Comparison of ENCODE assay signal across 19 cellular contexts in the genomic region with DNA sequence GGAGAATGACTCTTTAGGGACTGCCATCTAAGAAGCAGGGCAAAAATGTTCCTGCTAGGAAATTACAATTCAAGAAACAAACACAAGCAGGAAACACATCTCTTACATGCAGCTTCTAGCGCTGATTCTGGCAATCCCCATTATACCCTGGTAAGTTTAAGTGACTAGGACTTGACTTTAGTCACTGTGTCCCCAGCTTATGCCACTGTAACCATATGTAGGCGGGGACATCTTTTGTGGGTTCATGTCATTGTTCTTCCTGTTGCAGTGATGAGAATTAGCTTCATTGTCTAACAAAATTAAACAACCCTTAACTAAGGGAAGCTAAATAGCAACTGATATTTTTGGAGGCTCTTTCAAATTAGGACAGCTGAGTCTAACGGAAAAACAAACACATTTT. TPM values are rescaled to one million over a fixed set of nuclear protein-coding genes. Genes with fewer than 3 reads are reported as not detected.
DNase-seq lines count a peak whose midpoint lies in the region; ATAC-seq, FAIRE-seq and TF ChIP-seq lines count a peak whose summit lies in the region.
"Had no signal": no experiment of that assay in that cellular context is flagged by ENCODE, and none has a peak within 500 bp of the region (broad histone marks: within the 10 kb centered on the region; RNA-seq: fewer than 3 reads in every experiment).

No MANE protein-coding gene starts in this region.

- peaks cover 47% of the 10 kb centered on the region for H3K27me3 Mint-ChIP-seq in activated CD4-positive, alpha-beta T cell treated with anti-CD3 and anti-CD28 coated beads, Interleukin-2, amount 10 ng/mL, durations not matched to agents 24 days and 14 days
- H3K27me3 Mint-ChIP-seq in activated CD8-positive, alpha-beta T cell treated with anti-CD3 and anti-CD28 coated beads, Interleukin-2, amount 10 ng/mL, durations not matched to agents 7 days and 5 days (ENCODE audit: low read depth) = peaks cover 46% of the 10 kb centered on the region
- H3K27me3 Mint-ChIP-seq in progenitor cell of endocrine pancreas = peaks cover 47% of the 10 kb centered on the region

- peak; percentile 71 for DNase-seq in activated CD4-positive, alpha-beta T cell treated with anti-CD3 and anti-CD28 coated beads, Interleukin-2, amount 10 ng/mL, durations not matched to agents 24 days and 14 days
- DNase-seq in activated CD4-positive, alpha-beta T cell treated with anti-CD3 and anti-CD28 coated beads for 1 hour = no peak
- DNase-seq in GM12891 (ENCODE audit: insufficient read length, low spot score) (no peak), small intestine (peak; percentile 49), substantia nigra (lab: John Stamatoyannopoulos, UW) (no peak), NCI-H146 (lab: John Stamatoyannopoulos, UW) (no peak), progenitor cell of endocrine pancreas (ENCODE audit: low spot score, unreplicated experiment) (no peak)
- peak; percentile 69 for DNase-seq in activated CD8-positive, alpha-beta T cell treated with anti-CD3 and anti-CD28 coated beads, Interleukin-2, amount 10 ng/mL, durations not matched to agents 7 days and 5 days
- DNase-seq: C1 segment of cervical spinal cord, COR-L47, DMS153, EL, Kasumi-1, NCI-H1417 treated with DMSO at 0.1 percent for 48 hours, NCI-H2107, NCI-H69, PC-9 had no signal

- WGBS in small intestine, 3 donors = 68 to 84% (median 77%) methylated on average over 3 of the region's 3 CpGs

- peaks cover 5% of the 10 kb centered on the region for H3K9me3 Mint-ChIP-seq in activated CD4-positive, alpha-beta T cell treated with anti-CD3 and anti-CD28 coated beads, Interleukin-2, amount 10 ng/mL, durations not matched to agents 24 days and 14 days
- H3K9me3 Mint-ChIP-seq in activated CD8-positive, alpha-beta T cell treated with anti-CD3 and anti-CD28 coated beads, Interleukin-2, amount 10 ng/mL, durations not matched to agents 7 days and 5 days (ENCODE audit: insufficient read depth) = no peaks in the 10 kb centered on the region
- H3K9me3 Mint-ChIP-seq in progenitor cell of endocrine pancreas (ENCODE audit: low read depth) = no peaks in the 10 kb centered on the region

- no peaks in the 10 kb centered on the region for H3K4me1 ChIP-seq in small intestine (ENCODE audit: control insufficient read depth in 2 of 2, insufficient read depth in 1 of 2, low read depth in 1 of 2, low read length in 1 of 2)

- H3K4me1 Mint-ChIP-seq in activated CD4-positive, alpha-beta T cell treated with anti-CD3 and anti-CD28 coated beads, Interleukin-2, amount 10 ng/mL, durations not matched to agents 24 days and 14 days = peaks cover 12% of the 10 kb centered on the region
- peaks cover 33% of the 10 kb centered on the region for H3K4me1 Mint-ChIP-seq in activated CD8-positive, alpha-beta T cell treated with anti-CD3 and anti-CD28 coated beads, Interleukin-2, amount 10 ng/mL, durations not matched to agents 7 days and 5 days (ENCODE audit: low read depth)
- no peaks in the 10 kb centered on the region for H3K4me1 Mint-ChIP-seq in progenitor cell of endocrine pancreas (ENCODE audit: low read depth)

- FAIRE-seq in GM12891 (lab: Jason Lieb, UNC) = peak; percentile 86
- FAIRE-seq in small intestine (lab: Jason Lieb, UNC) = no peak
- FAIRE-seq: A204.1 had no signal

- H3K36me3 Mint-ChIP-seq in activated CD4-positive, alpha-beta T cell treated with anti-CD3 and anti-CD28 coated beads, Interleukin-2, amount 10 ng/mL, durations not matched to agents 24 days and 14 days (ENCODE audit: low read depth) = no peaks in the 10 kb centered on the region
- H3K36me3 Mint-ChIP-seq in activated CD8-positive, alpha-beta T cell treated with anti-CD3 and anti-CD28 coated beads, Interleukin-2, amount 10 ng/mL, durations not matched to agents 7 days and 5 days (ENCODE audit: low read depth) = no peaks in the 10 kb centered on the region
- no peaks in the 10 kb centered on the region for H3K36me3 Mint-ChIP-seq in progenitor cell of endocrine pancreas (ENCODE audit: insufficient read depth)

- intact Hi-C loops in activated CD4-positive, alpha-beta T cell treated with anti-CD3 and anti-CD28 coated beads, Interleukin-2, amount 10 ng/mL, durations not matched to agents 24 days and 14 days (cut with micrococcal nuclease) = no loop called here

- H3K27me3 ChIP-seq in small intestine (ENCODE audit: control insufficient read depth in 2 of 2, insufficient read depth in 2 of 2, low read length in 2 of 2) = peaks cover 0 to 3% of the 10 kb centered on the region in 2 donors

- POLR2A ChIA-PET in activated CD8-positive, alpha-beta T cell treated with anti-CD3 and anti-CD28 coated beads, Interleukin-2, amount 10 ng/mL, durations not matched to agents 7 days and 5 days (lab: Charles Lee) = no interaction called here

- no peak for TF ChIP-seq POLR2A in GM12891 (IDR thresholded peaks at IDR 0.05; ENCODE audit: low read depth, low read length)

- no peak for TF ChIP-seq CTCF in progenitor cell of endocrine pancreas (IDR thresholded peaks at IDR 0.05; ENCODE audit: unreplicated experiment)

- no peak overlapping the region for H3K27ac ChIP-seq in small intestine (ENCODE audit: low read depth in 1 of 2, low read length in 1 of 2)
- H3K27ac ChIP-seq in substantia nigra (ENCODE audit: low read depth, low read length, poor library complexity, severe bottlenecking) = no peak overlapping the region
- H3K27ac ChIP-seq: PC-9 had no signal

- ATAC-seq in activated CD8-positive, alpha-beta T cell treated with anti-CD3 and anti-CD28 coated beads, Interleukin-2, amount 10 ng/mL, durations not matched to agents 7 days and 5 days = peak; percentile 94
- ATAC-seq: HCT116 had no signal

- no peaks in the 10 kb centered on the region for H3K9me3 ChIP-seq in small intestine (ENCODE audit: control insufficient read depth, low read depth)

- H3K4me3 ChIP-seq in small intestine (ENCODE audit: low read depth in 1 of 2, low read length in 2 of 2) = no peak overlapping the region
- H3K4me3 ChIP-seq: PC-9 had no signal

- no peaks in the 10 kb centered on the region for H3K36me3 ChIP-seq in small intestine (ENCODE audit: control insufficient read depth in 2 of 2, insufficient read depth in 2 of 2, low read length in 2 of 2)

- H3K27ac Mint-ChIP-seq in activated CD4-positive, alpha-beta T cell treated with anti-CD3 and anti-CD28 coated beads, Interleukin-2, amount 10 ng/mL, durations not matched to agents 24 days and 14 days = no peak overlapping the region
- peak overlapping the region; percentile 44 for H3K27ac Mint-ChIP-seq in activated CD8-positive, alpha-beta T cell treated with anti-CD3 and anti-CD28 coated beads, Interleukin-2, amount 10 ng/mL, durations not matched to agents 7 days and 5 days
- H3K27ac Mint-ChIP-seq in progenitor cell of endocrine pancreas = no peak overlapping the region

- no peak overlapping the region for H3K4me3 Mint-ChIP-seq in activated CD4-positive, alpha-beta T cell treated with anti-CD3 and anti-CD28 coated beads, Interleukin-2, amount 10 ng/mL, durations not matched to agents 24 days and 14 days
- peak overlapping the region; percentile 39 for H3K4me3 Mint-ChIP-seq in activated CD8-positive, alpha-beta T cell treated with anti-CD3 and anti-CD28 coated beads, Interleukin-2, amount 10 ng/mL, durations not matched to agents 7 days and 5 days
- H3K4me3 Mint-ChIP-seq in progenitor cell of endocrine pancreas (ENCODE audit: low read depth) = no peak overlapping the region

- CTCF ChIA-PET in activated CD8-positive, alpha-beta T cell treated with anti-CD3 and anti-CD28 coated beads, Interleukin-2, amount 10 ng/mL, durations not matched to agents 7 days and 5 days (lab: Charles Lee) = interaction anchor here (0.8 to 1.8 kb wide), 3 partner anchors 109 to 440 kb away, joined by 4 to 6 read pairs (median 4); no protein-coding TSS in a partner anchor

TF ChIP-seq in GM12891, 5 proteins besides CTCF, POLR2A, EP300 and RAD21:
- TF ChIP-seq SPI1 (IDR thresholded peaks at IDR 0.05; ENCODE audit: low read depth, low read length) (no peak), TAF1 (IDR thresholded peaks at IDR 0.05; ENCODE audit: low read depth, low read length) (no peak)

RNA-seq across cellular contexts. Expression of a gene that starts 17.9 kb away (rescaled TPM):
- 0.47 and 1.9 TPM in 2 replicates for total RNA-seq in activated CD4-positive, alpha-beta T cell treated with anti-CD3 and anti-CD28 coated beads, Interleukin-2, amount 10 ng/mL, durations not matched to agents 24 days and 14 days
- 13.4 TPM for polyA plus RNA-seq in GM12891 (2012; ENCODE audit: low read depth, missing spikeins)
- total RNA-seq in activated CD8-positive, alpha-beta T cell treated with anti-CD3 and anti-CD28 coated beads, Interleukin-2, amount 10 ng/mL, durations not matched to agents 7 days and 5 days = 1 to 10 TPM; 4.6 to 4.7 TPM
- 1 to 10 TPM in 2 of 3 donors, not detected in 1; 1.1 to 2.7 TPM for polyA plus RNA-seq in small intestine
- 0.34 and 0.58 TPM in 2 replicates for total RNA-seq in progenitor cell of endocrine pancreas

RNA-seq across cellular contexts. Expression of a gene that starts 47.4 kb away (rescaled TPM):
- 34.5 and 45.1 TPM in 2 replicates for total RNA-seq in activated CD4-positive, alpha-beta T cell treated with anti-CD3 and anti-CD28 coated beads, Interleukin-2, amount 10 ng/mL, durations not matched to agents 24 days and 14 days
- 94.9 TPM for polyA plus RNA-seq in GM12891 (2012; ENCODE audit: low read depth, missing spikeins)
- 100 to 1,000 TPM in 1 of 2 experiments, 10 to 100 TPM in 1; 90.4 to 101 TPM for total RNA-seq in activated CD8-positive, alpha-beta T cell treated with anti-CD3 and anti-CD28 coated beads, Interleukin-2, amount 10 ng/mL, durations not matched to agents 7 days and 5 days
- polyA plus RNA-seq in small intestine = 100 to 1,000 TPM in 1 of 3 donors, 10 to 100 TPM in 2; 32.3 to 122 (median 85.9) TPM
- total RNA-seq in progenitor cell of endocrine pancreas = 40.4 and 42.3 TPM in 2 replicates

Comparison
In these comparisons a context has a peak if more than half of its experiments do, and no peak if none do; other contexts are left out.
1. DNase-seq: peak in activated CD4-positive, alpha-beta T cell treated with anti-CD3 and anti-CD28 coated beads, Interleukin-2, amount 10 ng/mL, durations not matched to agents 24 days and 14 days (single experiment), activated CD8-positive, alpha-beta T cell treated with anti-CD3 and anti-CD28 coated beads, Interleukin-2, amount 10 ng/mL, durations not matched to agents 7 days and 5 days (single experiment) and small intestine (single experiment); none in activated CD4-positive, alpha-beta T cell treated with anti-CD3 and anti-CD28 coated beads for 1 hour (single experiment), GM12891 (single experiment), substantia nigra (0 of 49), NCI-H146 (single experiment) and progenitor cell of endocrine pancreas (single experiment).